16 cellular contexts compared by ENCODE assay signal in genomic region chr15:77596821-77597803, GRCh38. TPM values are rescaled to one million over a fixed set of nuclear protein-coding genes. Genes with fewer than 3 reads are reported as not detected.
"Had no signal": no experiment of that assay in that cellular context is flagged by ENCODE, and none has a peak within 500 bp of the region (broad histone marks: within the 10 kb centered on the region; RNA-seq: fewer than 3 reads in every experiment).

No MANE protein-coding gene starts in this region.

- H3K4me3 ChIP-seq: esophagus squamous epithelium, transverse colon had no signal

- H3K9me3 ChIP-seq: esophagus squamous epithelium, transverse colon had no signal

- H3K4me1 ChIP-seq: esophagus squamous epithelium, foreskin keratinocyte, parathyroid adenoma, transverse colon had no signal

- H3K27me3 Mint-ChIP-seq: activated B cell treated with CpG ODN at 0.5 μM for 24 hours had no signal

- H3K27ac ChIP-seq: esophagus squamous epithelium, foreskin keratinocyte, parathyroid adenoma, transverse colon had no signal

- ATAC-seq: activated CD8-positive, alpha-beta T cell treated with anti-CD3 and anti-CD28 coated beads, Interleukin-2, amount 10 ng/mL, durations not matched to agents 7 days and 5 days; activated naive CD4-positive, alpha-beta T cell treated with anti-CD3 and anti-CD28 coated beads, Interleukin-2, amount 50 U/mL, for 72 hours; foreskin keratinocyte had no signal

- H3K4me3 Mint-ChIP-seq: activated B cell treated with CpG ODN at 0.5 μM for 24 hours; activated CD8-positive, alpha-beta T cell treated with anti-CD3 and anti-CD28 coated beads, Interleukin-2, amount 10 ng/mL, durations not matched to agents 7 days and 5 days had no signal

- DNase-seq: activated B cell treated with CpG ODN at 0.5 μM for 24 hours; activated CD4-positive, alpha-beta T cell treated with anti-CD3 and anti-CD28 coated beads for 48 hours; activated CD8-positive, alpha-beta memory T cell treated with anti-CD3 and anti-CD28 coated beads, Interleukin-2, amount 50 U/mL, for 4 hours; activated CD8-positive, alpha-beta T cell treated with anti-CD3 and anti-CD28 coated beads, Interleukin-2, amount 10 ng/mL, durations not matched to agents 7 days and 5 days; activated gamma-delta T cell; activated T-cell treated with anti-CD3 and anti-CD28 coated beads, Interleukin-2, amount 50 U/mL, for 48 hours; amniotic stem cell; esophagus squamous epithelium; foreskin keratinocyte; stimulated activated CD4-positive, alpha-beta T cell treated with anti-CD3 and anti-CD28 coated beads, Interleukin-4, amount 100 ng/mL, for 1 hour; stimulated activated naive CD4-positive, alpha-beta T cell treated with Interleukin-2 at 50 U/mL for 16 hours; substantia nigra; transverse colon had no signal

- H3K4me1 Mint-ChIP-seq: activated B cell treated with CpG ODN at 0.5 μM for 24 hours had no signal

- H3K9me3 Mint-ChIP-seq: activated B cell treated with CpG ODN at 0.5 μM for 24 hours; activated naive CD4-positive, alpha-beta T cell treated with anti-CD3 and anti-CD28 coated beads, Interleukin-2, amount 50 U/mL, for 72 hours had no signal

- H3K27me3 ChIP-seq: esophagus squamous epithelium, foreskin keratinocyte, transverse colon had no signal

- H3K27ac Mint-ChIP-seq: activated B cell treated with CpG ODN at 0.5 μM for 24 hours; activated CD8-positive, alpha-beta T cell treated with anti-CD3 and anti-CD28 coated beads, Interleukin-2, amount 10 ng/mL, durations not matched to agents 7 days and 5 days had no signal

- H3K36me3 ChIP-seq: esophagus squamous epithelium, transverse colon had no signal

- H3K36me3 Mint-ChIP-seq: activated naive CD4-positive, alpha-beta T cell treated with anti-CD3 and anti-CD28 coated beads, Interleukin-2, amount 50 U/mL, for 72 hours had no signal

RNA-seq across cellular contexts. Expression of gene LINGO1, which starts 35.6 kb away (rescaled TPM):
- total RNA-seq: activated B cell treated with CpG ODN at 0.5 μM for 24 hours; activated CD8-positive, alpha-beta T cell treated with anti-CD3 and anti-CD28 coated beads, Interleukin-2, amount 10 ng/mL, durations not matched to agents 7 days and 5 days; activated naive CD4-positive, alpha-beta T cell treated with anti-CD3 and anti-CD28 coated beads, Interleukin-2, amount 50 U/mL, for 72 hours; T-helper 2 cell treated with Interferon-gamma antibody and Interleukin-4, amounts not matched to agents 100 ng/mL and 5 ng/mL, for 36 hours had no signal
